ENCODE assay signal across 8 cellular contexts in the genomic region with DNA sequence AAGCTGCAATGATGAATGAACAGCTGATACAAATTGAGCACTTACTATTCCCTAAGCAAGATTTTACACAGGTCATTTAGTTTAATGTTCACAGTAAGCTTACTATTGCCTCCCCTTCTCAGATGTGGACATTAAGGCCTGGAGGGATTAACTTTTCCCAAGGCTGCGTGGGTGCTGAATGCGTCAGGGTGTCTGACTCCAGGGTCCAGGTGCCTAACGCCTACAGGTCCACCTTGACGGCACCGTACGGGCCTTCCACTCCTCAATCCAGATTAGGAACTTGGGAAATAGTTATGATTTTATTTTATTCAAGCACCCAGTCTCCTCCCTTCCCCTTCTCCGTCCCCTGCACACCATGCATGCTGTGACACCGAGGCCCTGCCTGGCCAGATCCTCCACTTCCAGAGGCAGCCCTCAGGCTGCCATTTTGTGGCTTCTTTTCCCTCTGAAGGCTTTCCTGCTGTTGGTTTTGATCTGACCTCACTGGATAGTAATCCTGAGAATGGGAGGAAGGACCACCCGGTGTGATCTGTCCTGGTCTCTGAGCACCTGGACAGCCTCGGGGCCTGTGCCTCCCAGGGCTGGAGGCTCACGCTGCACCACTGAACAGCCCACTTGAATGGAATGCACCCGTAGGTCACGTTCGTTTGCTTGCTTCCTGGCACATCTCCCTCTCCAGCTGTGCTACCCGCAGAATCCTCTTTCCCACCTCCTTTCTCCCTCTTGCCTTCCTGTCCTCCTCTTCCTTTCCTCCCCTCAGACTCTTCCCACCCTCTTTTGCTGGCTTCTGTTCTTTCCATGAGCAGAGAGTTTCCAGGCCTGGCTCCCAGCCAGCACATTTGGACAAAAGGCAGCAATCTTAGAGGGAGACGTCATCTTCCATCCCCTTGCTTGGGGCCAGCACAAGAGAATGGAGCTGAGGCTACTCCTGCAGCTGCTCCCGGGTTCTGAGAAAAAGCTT. TPM values are rescaled to one million over a fixed set of nuclear protein-coding genes. Genes with fewer than 3 reads are reported as not detected.
DNase-seq lines count a peak whose midpoint lies in the region; ATAC-seq, FAIRE-seq and TF ChIP-seq lines count a peak whose summit lies in the region.

No MANE protein-coding gene starts in this region.

- TF ChIP-seq POLR2A in HepG2 (IDR thresholded peaks at IDR 0.05; ENCODE audit: insufficient read depth in 1 of 2, low read depth in 2 of 2, low read length in 2 of 2) (no peak), transverse colon (IDR thresholded peaks at IDR 0.05) (no peak)

- ATAC-seq in HepG2 = peak; percentile 71
- no peak for ATAC-seq in activated naive CD8-positive, alpha-beta T cell treated with anti-CD3 and anti-CD28 coated beads, Interleukin-2, amount 50 U/mL, for 24 hours

- TF ChIP-seq RAD21 in HepG2 (CRISPR knock-in tag; IDR thresholded peaks at IDR 0.05) = no peak

- DNase-seq in AG08395 (ENCODE audit: low spot score) (peak; percentile 86), NCI-H146 treated with DMSO at 0.1 percent for 48 hours (lab: John Stamatoyannopoulos, UW; ENCODE audit: unreplicated experiment) (peak; percentile 87), colonic mucosa (peak; percentile 68), HepG2 (ENCODE audit: low spot score) (no peak), transverse colon (peak; percentile 74), RKO (ENCODE audit: low spot score) (no peak)
- no peak for DNase-seq in activated naive CD8-positive, alpha-beta T cell treated with anti-CD3 and anti-CD28 coated beads, Interleukin-2, amount 50 U/mL, for 24 hours
- DNase-seq in stimulated activated CD4-positive, alpha-beta T cell treated with anti-CD3 and anti-CD28 coated beads, Interleukin-2, amount 100 ng/mL, for 24 hours = no peak

- no peaks in the 10 kb centered on the region for H3K4me1 ChIP-seq in colonic mucosa
- H3K4me1 ChIP-seq in HepG2 (ENCODE audit: insufficient read depth, low read length) = peaks cover 23% of the 10 kb centered on the region
- peaks cover 0 to 29% (median 6%) of the 10 kb centered on the region in 4 donors for H3K4me1 ChIP-seq in transverse colon

- no peak overlapping the region for H3K9ac ChIP-seq in colonic mucosa (ENCODE audit: low read depth in 2 of 2, low read length in 2 of 2)
- H3K9ac ChIP-seq in HepG2 (ENCODE audit: insufficient read depth, low read depth, low read length) = no peak overlapping the region

- H3K4me3 ChIP-seq in colonic mucosa = no peak overlapping the region
- peak overlapping the region in 1 of 3 experiments; percentile 35; a peak in 1 of 6 replicates for H3K4me3 ChIP-seq in HepG2 (replicated peaks in 1 of 3; ENCODE audit: insufficient read depth in 1 of 3, low read depth in 2 of 3, low read length in 3 of 3)
- no peak overlapping the region for H3K4me3 ChIP-seq in transverse colon

- H3K27ac Mint-ChIP-seq in activated naive CD8-positive, alpha-beta T cell treated with anti-CD3 and anti-CD28 coated beads, Interleukin-2, amount 50 U/mL, for 24 hours = no peak overlapping the region

- H4K20me1 ChIP-seq in HepG2 (ENCODE audit: insufficient read depth, low read length) = no peaks in the 10 kb centered on the region

- no peak for TF ChIP-seq EP300 in HepG2 (IDR thresholded peaks at IDR 0.05; ENCODE audit: low read depth in 2 of 2, low read length in 2 of 2)
- TF ChIP-seq EP300 in HepG2 (CRISPR knock-in tag; IDR thresholded peaks at IDR 0.05; ENCODE audit: borderline replicate concordance) = no peak
- no peak for TF ChIP-seq EP300 in transverse colon (IDR thresholded peaks at IDR 0.05; ENCODE audit: low read depth)

- peak overlapping the region; percentile 54 for H3K4me2 ChIP-seq in HepG2 (ENCODE audit: low read depth, low read length)

- H2AFZ ChIP-seq in HepG2 (ENCODE audit: low read length) = no peak overlapping the region

- BruUV-seq in HepG2 (replicated peaks; lab: Mats Ljungman, UMichigan) = no TSS peak

- no peaks in the 10 kb centered on the region for H3K36me3 ChIP-seq in colonic mucosa
- H3K36me3 ChIP-seq in HepG2 (replicated peaks in 1 of 2; ENCODE audit: control insufficient read depth in 1 of 2, insufficient read depth in 2 of 2, low read length in 2 of 2) = no peaks in the 10 kb centered on the region
- no peaks in the 10 kb centered on the region for H3K36me3 ChIP-seq in transverse colon

- no peak for FAIRE-seq in HepG2 (lab: Jason Lieb, UNC)

- no peaks in the 10 kb centered on the region for H3K79me2 ChIP-seq in HepG2 (ENCODE audit: insufficient read depth, low read length)

- peaks cover 7% of the 10 kb centered on the region for H3K27me3 Mint-ChIP-seq in activated naive CD8-positive, alpha-beta T cell treated with anti-CD3 and anti-CD28 coated beads, Interleukin-2, amount 50 U/mL, for 24 hours

- intact Hi-C loops in colonic mucosa (cut with DNase I) (no loop called here), HepG2 (cut with micrococcal nuclease; ENCODE audit: unreplicated experiment) (no loop called here), transverse colon (cut with DNase I; ENCODE audit: low total_unique reads) (no loop called here)

- WGBS in HepG2 (ENCODE audit: low lambda C conversion rate) = 33% methylated on average over 17 of the region's 17 CpGs
- WGBS in transverse colon (ENCODE audit: low coverage in 1 of 2), 2 donors = 58 to 67% methylated on average over 10 to 17 of the region's 17 CpGs

- H3K4me3 Mint-ChIP-seq in activated naive CD8-positive, alpha-beta T cell treated with anti-CD3 and anti-CD28 coated beads, Interleukin-2, amount 50 U/mL, for 24 hours = no peak overlapping the region

- TF ChIP-seq CTCF in colonic mucosa (IDR thresholded peaks at IDR 0.05) (no peak), HepG2 (CRISPR knock-in tag; IDR thresholded peaks at IDR 0.05) (no peak), transverse colon (IDR thresholded peaks at IDR 0.05) (no peak)

- CTCF ChIA-PET in HepG2 (lab: Yijun Ruan, JAX; ENCODE audit: low intra/inter-chr PET ratio, low total read pairs) = no interaction called here

- in situ Hi-C loops in HepG2 (cut with HindIII; ENCODE audit: extremely low pct_ligation_motif_present, low pct_unique_long_range_greater_than_20kb) = no loop called here
- in situ Hi-C loops in transverse colon (cut with MboI; ENCODE audit: low pct_ligation_motif_present in 1 of 4, low pct_unique_long_range_greater_than_20kb in 1 of 4, low sequenced_read_pairs in 3 of 4) = no loop called here

- H3K9me3 ChIP-seq in colonic mucosa = no peaks in the 10 kb centered on the region
- H3K9me3 ChIP-seq in HepG2 (ENCODE audit: low read length) = no peaks in the 10 kb centered on the region
- no peaks in the 10 kb centered on the region for H3K9me3 ChIP-seq in transverse colon

- H3K4me1 Mint-ChIP-seq in activated naive CD8-positive, alpha-beta T cell treated with anti-CD3 and anti-CD28 coated beads, Interleukin-2, amount 50 U/mL, for 24 hours = no peaks in the 10 kb centered on the region

- H3K36me3 Mint-ChIP-seq in activated naive CD8-positive, alpha-beta T cell treated with anti-CD3 and anti-CD28 coated beads, Interleukin-2, amount 50 U/mL, for 24 hours (ENCODE audit: low read depth) = no peaks in the 10 kb centered on the region

- peak overlapping the region; percentile 50 for H3K27ac ChIP-seq in colonic mucosa
- H3K27ac ChIP-seq in HepG2 (ENCODE audit: extremely low read length, insufficient read depth, low read length) = no peak overlapping the region
- H3K27ac ChIP-seq in transverse colon = peak overlapping the region; percentile 54 to 81 (median 71)

- H3K27me3 ChIP-seq in colonic mucosa (no peaks in the 10 kb centered on the region), HepG2 (ENCODE audit: control insufficient read depth in 1 of 2, insufficient read depth in 2 of 2, low read length in 2 of 2) (peaks cover 1 to 17% of the 10 kb centered on the region in 2 experiments; a peak in 4 of 5 replicates), transverse colon (no peaks in the 10 kb centered on the region)

- H3K9me3 Mint-ChIP-seq in activated naive CD8-positive, alpha-beta T cell treated with anti-CD3 and anti-CD28 coated beads, Interleukin-2, amount 50 U/mL, for 24 hours = no peaks in the 10 kb centered on the region

- POLR2A ChIA-PET in HepG2 (lab: Yijun Ruan, JAX) = no interaction called here

RNA-seq across cellular contexts. Expression of a gene that starts 14.4 kb away (rescaled TPM):
- total RNA-seq in colonic mucosa (1 to 10 TPM; 7.4 to 9.2 TPM), HepG2 (2016; rRNA removed; fragmentation: Illumina TruSeq; extraction: Trizol) (not detected in 2 replicates), transverse colon (10 to 100 TPM in 1 of 4 donors, 1 to 10 TPM in 3; 4.1 to 19.9 (median 7.1) TPM)
- 0.09 and 0.10 TPM in 2 replicates for total RNA-seq in HepG2 (2016; cell fraction: cytosol; rRNA removed; fragmentation: Illumina TruSeq; extraction: Trizol; ENCODE audit: low read depth)
- not detected in 2 replicates for total RNA-seq in HepG2 (2016; cell fraction: insoluble cytoplasmic fraction; rRNA removed; fragmentation: Illumina TruSeq; extraction: Trizol)
- total RNA-seq in HepG2 (2016; cell fraction: membrane; rRNA removed; fragmentation: Illumina TruSeq; extraction: Trizol) = not detected in 2 replicates
- not detected in 2 replicates for total RNA-seq in HepG2 (2016; cell fraction: nucleus; rRNA removed; fragmentation: Illumina TruSeq; extraction: Trizol)
- polyA plus RNA-seq in HepG2 (2011; rRNA removed) = 0.12 TPM in 1 of 2 replicates, not detected in the other
- polyA plus RNA-seq in HepG2 (2011; cell fraction: cytosol; rRNA removed) = 0.05 TPM in 1 of 2 replicates, not detected in the other
- polyA plus RNA-seq in HepG2 (2011; cell fraction: nucleus; rRNA removed) = not detected in 2 replicates
- 0.04 and 0.13 TPM in 2 replicates for polyA plus RNA-seq in HepG2 (2012)
- polyA plus RNA-seq in HepG2 (2016; cell fraction: cytosol; fragmentation: Illumina TruSeq; extraction: Trizol; ENCODE audit: low read depth) = 0.02 TPM in 1 of 2 replicates, not detected in the other
- polyA plus RNA-seq in HepG2 (2016; cell fraction: insoluble cytoplasmic fraction; fragmentation: Illumina TruSeq; extraction: Trizol; ENCODE audit: low read depth) = not detected in 2 replicates
- not detected in 2 replicates for polyA plus RNA-seq in HepG2 (2016; cell fraction: membrane; fragmentation: Illumina TruSeq; extraction: Trizol; ENCODE audit: low read depth)
- not detected in 2 replicates for polyA plus RNA-seq in HepG2 (2016; cell fraction: nucleus; fragmentation: Illumina TruSeq; extraction: Trizol; ENCODE audit: insufficient read depth, low read depth)
- not detected in 2 replicates for polyA minus RNA-seq in HepG2 (2011; rRNA and poly(A)+ RNA removed; ENCODE audit: low replicate concordance)
- not detected in 2 replicates for polyA minus RNA-seq in HepG2 (2011; cell fraction: cytosol; rRNA and poly(A)+ RNA removed)
- polyA minus RNA-seq in HepG2 (2011; cell fraction: nucleus; rRNA and poly(A)+ RNA removed) = not detected in 2 replicates

RNA-seq across cellular contexts. Expression of a gene that starts 46.6 kb away (rescaled TPM):
- total RNA-seq in colonic mucosa (10 to 100 TPM; 25.4 to 40.6 TPM), HepG2 (2016; rRNA removed; fragmentation: Illumina TruSeq; extraction: Trizol) (13.0 and 18.8 TPM in 2 replicates), transverse colon (10 to 100 TPM; 31.6 to 43.8 (median 37.4) TPM)
- total RNA-seq in HepG2 (2016; cell fraction: cytosol; rRNA removed; fragmentation: Illumina TruSeq; extraction: Trizol; ENCODE audit: low read depth) = 11.3 and 12.9 TPM in 2 replicates
- 12.9 and 17.0 TPM in 2 replicates for total RNA-seq in HepG2 (2016; cell fraction: insoluble cytoplasmic fraction; rRNA removed; fragmentation: Illumina TruSeq; extraction: Trizol)
- total RNA-seq in HepG2 (2016; cell fraction: membrane; rRNA removed; fragmentation: Illumina TruSeq; extraction: Trizol) = 21.8 and 27.4 TPM in 2 replicates
- total RNA-seq in HepG2 (2016; cell fraction: nucleus; rRNA removed; fragmentation: Illumina TruSeq; extraction: Trizol) = 9.9 and 12.3 TPM in 2 replicates
- 8.6 and 11.0 TPM in 2 replicates for polyA plus RNA-seq in HepG2 (2011; rRNA removed)
- polyA plus RNA-seq in HepG2 (2011; cell fraction: cytosol; rRNA removed) = 9.4 and 11.4 TPM in 2 replicates
- polyA plus RNA-seq in HepG2 (2011; cell fraction: nucleus; rRNA removed) = 6.0 and 7.4 TPM in 2 replicates
- 9.1 and 12.8 TPM in 2 replicates for polyA plus RNA-seq in HepG2 (2012)
- 8.4 and 11.6 TPM in 2 replicates for polyA plus RNA-seq in HepG2 (2016; cell fraction: cytosol; fragmentation: Illumina TruSeq; extraction: Trizol; ENCODE audit: low read depth)
- polyA plus RNA-seq in HepG2 (2016; cell fraction: insoluble cytoplasmic fraction; fragmentation: Illumina TruSeq; extraction: Trizol; ENCODE audit: low read depth) = 12.7 and 13.0 TPM in 2 replicates
- 14.0 and 16.5 TPM in 2 replicates for polyA plus RNA-seq in HepG2 (2016; cell fraction: membrane; fragmentation: Illumina TruSeq; extraction: Trizol; ENCODE audit: low read depth)
- 12.7 and 15.1 TPM in 2 replicates for polyA plus RNA-seq in HepG2 (2016; cell fraction: nucleus; fragmentation: Illumina TruSeq; extraction: Trizol; ENCODE audit: insufficient read depth, low read depth)
- polyA minus RNA-seq in HepG2 (2011; rRNA and poly(A)+ RNA removed; ENCODE audit: low replicate concordance) = 16.6 and 21.9 TPM in 2 replicates
- polyA minus RNA-seq in HepG2 (2011; cell fraction: cytosol; rRNA and poly(A)+ RNA removed) = 6.9 and 9.1 TPM in 2 replicates
- polyA minus RNA-seq in HepG2 (2011; cell fraction: nucleus; rRNA and poly(A)+ RNA removed) = 5.5 and 6.8 TPM in 2 replicates

Comparison
In these comparisons a context has a peak if more than half of its experiments do, and no peak if none do; other contexts are left out.
1. DNase-seq: peak in AG08395 (single experiment), NCI-H146 treated with DMSO at 0.1 percent for 48 hours (single experiment), colonic mucosa (single experiment) and transverse colon (single experiment); none in HepG2 (single experiment), activated naive CD8-positive, alpha-beta T cell treated with anti-CD3 and anti-CD28 coated beads, Interleukin-2, amount 50 U/mL, for 24 hours (single experiment), stimulated activated CD4-positive, alpha-beta T cell treated with anti-CD3 and anti-CD28 coated beads, Interleukin-2, amount 100 ng/mL, for 24 hours (0 of 2) and RKO (single experiment).